18 cellular contexts compared by ENCODE assay signal in genomic region chr6:130043344-130043743, GRCh38. TPM values are rescaled to one million over a fixed set of nuclear protein-coding genes. Genes with fewer than 3 reads are reported as not detected.
DNase-seq lines count a peak whose midpoint lies in the region; ATAC-seq, FAIRE-seq and TF ChIP-seq lines count a peak whose summit lies in the region.
"Had no signal": no experiment of that assay in that cellular context is flagged by ENCODE, and none has a peak within 500 bp of the region (broad histone marks: within the 10 kb centered on the region; RNA-seq: fewer than 3 reads in every experiment).

No MANE protein-coding gene starts in this region.

- TF ChIP-seq EP300 in Ishikawa (IDR thresholded peaks at IDR 0.05; ENCODE audit: borderline replicate concordance): no peak

- no peaks in the 10 kb centered on the region for H3K79me1 ChIP-seq in mesendoderm (ENCODE audit: low read length)

- no peak overlapping the region for H4K8ac ChIP-seq in mesendoderm (ENCODE audit: low read depth, low read length)

- H3K9ac ChIP-seq in mesendoderm (ENCODE audit: low read length): no peak overlapping the region
- H3K9ac ChIP-seq: KMS-11 had no signal

- H3K23ac ChIP-seq in mesendoderm (ENCODE audit: low read length): no peak overlapping the region

- no peak for TF ChIP-seq POLR2A in GM12892 (IDR thresholded peaks at IDR 0.05; ENCODE audit: low read depth, low read length)

- H2BK15ac ChIP-seq in mesendoderm (replicated peaks; ENCODE audit: low read depth): no peak overlapping the region

- no peak overlapping the region for H2AK5ac ChIP-seq in mesendoderm (ENCODE audit: low read length)

- no peak overlapping the region for H3K56ac ChIP-seq in mesendoderm (ENCODE audit: low read length)

- WGBS in mesendoderm (ENCODE audit: extremely low coverage, insufficient coverage, low lambda C conversion rate): no CpG with 5 or more reads among the region's 4 CpGs

- H2BK5ac ChIP-seq in mesendoderm (ENCODE audit: low read length): no peak overlapping the region

- H3K27ac ChIP-seq in mesendoderm (ENCODE audit: low read depth, low read length): no peak overlapping the region
- H3K27ac ChIP-seq: KMS-11 had no signal

- no peak overlapping the region for H2BK120ac ChIP-seq in mesendoderm (ENCODE audit: low read depth, low read length)

- no peak overlapping the region for H4K5ac ChIP-seq in mesendoderm (ENCODE audit: low read length)

- no peak for TF ChIP-seq RAD21 in Ishikawa (IDR thresholded peaks at IDR 0.05; ENCODE audit: low read depth)

- peak; percentile 5 for FAIRE-seq in GM12892 (lab: Jason Lieb, UNC)

- H3K36me3 ChIP-seq in mesendoderm (ENCODE audit: control insufficient read depth, insufficient read depth, low read length): no peaks in the 10 kb centered on the region
- H3K36me3 ChIP-seq: BE2C, HAP-1 had no signal

- no peak for DNase-seq in GM12892 (ENCODE audit: insufficient read length)
- peak; percentile 71 for DNase-seq in left lobe of liver (ENCODE audit: low spot score)
- DNase-seq in mesendoderm: peak; percentile 13
- DNase-seq in DMS114 treated with DMSO at 0.1 percent for 48 hours (lab: John Stamatoyannopoulos, UW; ENCODE audit: unreplicated experiment): no peak
- no peak for DNase-seq in HT-29 (ENCODE audit: low spot score)
- DNase-seq: ACHN; BE2C; C1 segment of cervical spinal cord; Caco-2; CD4-positive, CD25-positive, alpha-beta regulatory T cell; DMS153; DMS79; GDM1 had no signal

- no peak overlapping the region for H3K4me2 ChIP-seq in mesendoderm (ENCODE audit: low read length)
- H3K4me2 ChIP-seq: KMS-11 had no signal

- ATAC-seq in left lobe of liver (peak; percentile 89), HG02759 (IDR thresholded peaks at IDR 0.05; ENCODE audit: unreplicated experiment) (no peak)

- H3K79me2 ChIP-seq in mesendoderm (ENCODE audit: control insufficient read depth, insufficient read depth, low read length): no peaks in the 10 kb centered on the region

- no peaks in the 10 kb centered on the region for H3K27me3 ChIP-seq in mesendoderm (ENCODE audit: insufficient read depth, low read length, poor library complexity)
- H3K27me3 ChIP-seq: BE2C had no signal

- no peaks in the 10 kb centered on the region for H3K4me1 ChIP-seq in mesendoderm (ENCODE audit: control insufficient read depth, low read depth, low read length)
- H3K4me1 ChIP-seq: BE2C, Caco-2 had no signal

- no peak overlapping the region for H3K4me3 ChIP-seq in mesendoderm (ENCODE audit: low read length)
- H3K4me3 ChIP-seq: HAP-1 had no signal

- H3K18ac ChIP-seq in mesendoderm (ENCODE audit: low read length): no peak overlapping the region

- no peak overlapping the region for H3K4ac ChIP-seq in mesendoderm (ENCODE audit: low read depth, low read length)

TF ChIP-seq in Ishikawa, 13 proteins besides CTCF, POLR2A, EP300 and RAD21:
- TF ChIP-seq CEBPB (IDR thresholded peaks at IDR 0.05) (peak; percentile 54; the same call in 1 of the 2 replicates), TCF12 (IDR thresholded peaks at IDR 0.05; ENCODE audit: low read depth) (no peak), REST (IDR thresholded peaks at IDR 0.05; ENCODE audit: low read depth) (no peak), YY1 (IDR thresholded peaks at IDR 0.05; ENCODE audit: low read depth) (no peak), TEAD4 (IDR thresholded peaks at IDR 0.05) (no peak)

RNA-seq across cellular contexts. Expression of gene L3MBTL3, which starts 25.0 kb away (rescaled TPM):
- polyA plus RNA-seq in GM12892 (2012; ENCODE audit: missing spikeins): 11.0 TPM
- 5.5 TPM for total RNA-seq in left lobe of liver
- 8.4 TPM for polyA plus RNA-seq in mesendoderm (2013, experiment 1 of 2)
- 8.1 TPM for polyA plus RNA-seq in mesendoderm (2013, experiment 2 of 2)
- total RNA-seq in HT-29 (2014; rRNA removed; shearing (Covaris generic)): 1.3 and 1.4 TPM in 2 replicates
- total RNA-seq: Daoy had no signal

Comparison
In these comparisons a context has a peak if more than half of its experiments do, and no peak if none do; other contexts are left out.
1. DNase-seq: peak in left lobe of liver (single experiment) and mesendoderm (single experiment); none in GM12892 (single experiment), DMS114 treated with DMSO at 0.1 percent for 48 hours (single experiment) and HT-29 (single experiment).